In genomic region chr16:89178453-89179147, GRCh38 we compare ENCODE assay signal across 35 cellular contexts. TPM values are rescaled to one million over a fixed set of nuclear protein-coding genes. Genes with fewer than 3 reads are reported as not detected.
"Had no signal": no experiment of that assay in that cellular context is flagged by ENCODE, and none has a peak within 500 bp of the region (broad histone marks: within the 10 kb centered on the region; RNA-seq: fewer than 3 reads in every experiment).

No MANE protein-coding gene starts in this region.

- H3K36me3 ChIP-seq: cardiac muscle cell, Peyer's patch, WERI-Rb-1 had no signal

- H3K27me3 Mint-ChIP-seq: activated CD4-positive, alpha-beta memory T cell treated with anti-CD3 and anti-CD28 coated beads, Interleukin-2, amount 10 ng/mL, durations not matched to agents 7 days and 5 days; activated CD8-positive, alpha-beta memory T cell treated with anti-CD3 and anti-CD28 coated beads, Interleukin-2, amount 10 ng/mL, durations not matched to agents 7 days and 5 days; activated naive CD8-positive, alpha-beta T cell; activated naive CD8-positive, alpha-beta T cell treated with anti-CD3 and anti-CD28 coated beads, Interleukin-2, amount 50 U/mL, for 24 hours; brain had no signal

- ATAC-seq: activated CD8-positive, alpha-beta memory T cell treated with anti-CD3 and anti-CD28 coated beads, Interleukin-2, amount 10 ng/mL, durations not matched to agents 7 days and 5 days; activated naive CD8-positive, alpha-beta T cell treated with anti-CD3 and anti-CD28 coated beads, Interleukin-2, amount 50 U/mL, for 24 hours; K562; PC-3 had no signal

- H3K4me3 Mint-ChIP-seq: activated CD4-positive, alpha-beta memory T cell treated with anti-CD3 and anti-CD28 coated beads, Interleukin-2, amount 10 ng/mL, durations not matched to agents 7 days and 5 days; activated CD8-positive, alpha-beta memory T cell treated with anti-CD3 and anti-CD28 coated beads, Interleukin-2, amount 10 ng/mL, durations not matched to agents 7 days and 5 days; activated naive CD4-positive, alpha-beta T cell treated with anti-CD3 and anti-CD28 coated beads, Interleukin-2, amount 10 ng/mL, durations not matched to agents 7 days and 5 days; activated naive CD8-positive, alpha-beta T cell; activated naive CD8-positive, alpha-beta T cell treated with anti-CD3 and anti-CD28 coated beads, Interleukin-2, amount 50 U/mL, for 24 hours; brain had no signal

- H3K27ac Mint-ChIP-seq: activated CD4-positive, alpha-beta memory T cell treated with anti-CD3 and anti-CD28 coated beads, Interleukin-2, amount 10 ng/mL, durations not matched to agents 7 days and 5 days; activated CD8-positive, alpha-beta memory T cell treated with anti-CD3 and anti-CD28 coated beads, Interleukin-2, amount 10 ng/mL, durations not matched to agents 7 days and 5 days; activated naive CD4-positive, alpha-beta T cell treated with anti-CD3 and anti-CD28 coated beads, Interleukin-2, amount 10 ng/mL, durations not matched to agents 7 days and 5 days; activated naive CD8-positive, alpha-beta T cell; activated naive CD8-positive, alpha-beta T cell treated with anti-CD3 and anti-CD28 coated beads, Interleukin-2, amount 50 U/mL, for 24 hours; brain had no signal

- FAIRE-seq: K562 had no signal

- DNase-seq: activated CD4-positive, alpha-beta memory T cell treated with anti-CD3 and anti-CD28 coated beads, Interleukin-2, amount 10 ng/mL, durations not matched to agents 7 days and 5 days; activated CD4-positive, alpha-beta T cell treated with anti-CD3 and anti-CD28 coated beads for 1 hour; activated CD4-positive, alpha-beta T cell treated with anti-CD3 and anti-CD28 coated beads for 48 hours; activated CD4-positive, CD25-positive, alpha-beta regulatory T cell; activated CD8-positive, alpha-beta memory T cell treated with anti-CD3 and anti-CD28 coated beads for 24 hours; activated CD8-positive, alpha-beta memory T cell treated with anti-CD3 and anti-CD28 coated beads, Interleukin-2, amount 10 ng/mL, durations not matched to agents 7 days and 5 days; activated CD8-positive, alpha-beta memory T cell treated with anti-CD3 and anti-CD28 coated beads, Interleukin-2, amount 50 U/mL, for 48 hours; activated effector memory CD4-positive, alpha-beta T cell treated with Interleukin-2 at 50 U/mL for 16 hours; activated naive CD4-positive, alpha-beta T cell treated with anti-CD3 and anti-CD28 coated beads, Interleukin-2, amount 10 ng/mL, durations not matched to agents 7 days and 5 days; activated naive CD8-positive, alpha-beta T cell treated with anti-CD3 and anti-CD28 coated beads, Interleukin-2, amount 50 U/mL, for 24 hours; activated T-cell treated with anti-CD3 and anti-CD28 coated beads, Interleukin-2, amount 50 U/mL, for 48 hours; anterior cingulate cortex; NCI-H1105 treated with DMSO at 0.1 percent for 48 hours; NCI-H1436; NCI-H1694; NCI-H1930; NCI-H2081 treated with DMSO at 0.1 percent for 48 hours; NCI-H345; NCI-H524 treated with DMSO at 0.1 percent for 48 hours; PC-3; Peyer's patch; RPMI8226; SIG-M5; T1000; WERI-Rb-1 had no signal

- H3K4me3 ChIP-seq: cardiac muscle cell, K562, Peyer's patch had no signal

- H3K9me3 Mint-ChIP-seq: activated CD4-positive, alpha-beta memory T cell treated with anti-CD3 and anti-CD28 coated beads, Interleukin-2, amount 10 ng/mL, durations not matched to agents 7 days and 5 days; activated naive CD4-positive, alpha-beta T cell treated with anti-CD3 and anti-CD28 coated beads, Interleukin-2, amount 10 ng/mL, durations not matched to agents 7 days and 5 days; activated naive CD8-positive, alpha-beta T cell treated with anti-CD3 and anti-CD28 coated beads, Interleukin-2, amount 50 U/mL, for 24 hours; brain had no signal

- H3K36me3 Mint-ChIP-seq: activated CD8-positive, alpha-beta memory T cell treated with anti-CD3 and anti-CD28 coated beads, Interleukin-2, amount 10 ng/mL, durations not matched to agents 7 days and 5 days; activated naive CD4-positive, alpha-beta T cell treated with anti-CD3 and anti-CD28 coated beads, Interleukin-2, amount 10 ng/mL, durations not matched to agents 7 days and 5 days; activated naive CD8-positive, alpha-beta T cell; brain had no signal

- H3K27me3 ChIP-seq: cardiac muscle cell, Peyer's patch had no signal

- H3K27ac ChIP-seq: cardiac muscle cell, Peyer's patch, WERI-Rb-1 had no signal

- H3K9me3 ChIP-seq: Peyer's patch had no signal

- H3K4me1 Mint-ChIP-seq: activated CD4-positive, alpha-beta memory T cell treated with anti-CD3 and anti-CD28 coated beads, Interleukin-2, amount 10 ng/mL, durations not matched to agents 7 days and 5 days; activated CD8-positive, alpha-beta memory T cell treated with anti-CD3 and anti-CD28 coated beads, Interleukin-2, amount 10 ng/mL, durations not matched to agents 7 days and 5 days; activated naive CD8-positive, alpha-beta T cell treated with anti-CD3 and anti-CD28 coated beads, Interleukin-2, amount 50 U/mL, for 24 hours had no signal

- H3K4me1 ChIP-seq: Peyer's patch had no signal

RNA-seq across cellular contexts. Expression of gene CDH15, which starts 7.1 kb away (rescaled TPM):
- total RNA-seq: activated CD4-positive, alpha-beta memory T cell treated with anti-CD3 and anti-CD28 coated beads, Interleukin-2, amount 10 ng/mL, durations not matched to agents 7 days and 5 days; activated CD8-positive, alpha-beta memory T cell treated with anti-CD3 and anti-CD28 coated beads, Interleukin-2, amount 10 ng/mL, durations not matched to agents 7 days and 5 days; Peyer's patch; Right ventricle myocardium inferior; SK-MEL-5; T-helper 1 cell treated with Interleukin-12 subunit alpha and Interleukin-12 subunit beta and Interleukin-4 antibody, amounts not matched to agents 30 ng/mL and 1 ng/mL, for 36 hours; T-helper 2 cell treated with Interferon-gamma antibody and Interleukin-4, amounts not matched to agents 100 ng/mL and 5 ng/mL, for 36 hours had no signal
- polyA plus RNA-seq: K562 had no signal

RNA-seq across cellular contexts. Expression of gene SLC22A31, which starts 21.7 kb away (rescaled TPM):
- total RNA-seq: activated CD8-positive, alpha-beta memory T cell treated with anti-CD3 and anti-CD28 coated beads, Interleukin-2, amount 10 ng/mL, durations not matched to agents 7 days and 5 days; M059J; NCI-H460; Right ventricle myocardium inferior; SK-MEL-5 had no signal
